Comparison of ENCODE assay signal across 1 cellular context in the genomic region with DNA sequence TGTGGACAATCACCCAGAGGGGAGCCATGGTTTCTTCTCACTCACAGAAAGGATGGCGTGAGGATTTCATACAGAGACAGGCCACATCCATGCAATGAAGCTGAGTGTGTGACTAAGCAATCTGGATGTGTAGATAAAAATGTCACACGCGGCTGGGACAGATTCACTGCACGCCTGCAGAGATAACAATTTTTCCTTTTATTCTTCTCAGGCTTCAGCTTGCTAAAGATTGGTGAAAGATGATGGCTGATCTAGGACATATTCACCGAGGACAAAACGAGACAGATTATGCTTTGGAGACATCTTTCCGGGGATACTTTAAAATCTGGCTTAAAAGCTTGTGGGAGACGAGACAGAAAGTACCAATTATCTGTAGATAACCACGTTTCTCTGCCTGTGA.
TF ChIP-seq lines count a peak whose summit lies in the region.

No MANE protein-coding gene starts in this region.

TF ChIP-seq in K562, 482 proteins besides CTCF, POLR2A, EP300 and RAD21 (continued from another document and continues in another):
- TF ChIP-seq GABPA (tag; conservative IDR thresholded peaks at IDR 0.05; ENCODE audit: low read depth) (no peak), ZNF589 (CRISPR knock-in tag; IDR thresholded peaks at IDR 0.05; ENCODE audit: low read depth) (peak; percentile 64; the same call in 1 of the 2 replicates), ATF1 (CRISPR knock-in tag; IDR thresholded peaks at IDR 0.05) (no peak), ATF1 (tag; IDR thresholded peaks at IDR 0.05) (0 out of 2 replicates have a peak, but pooled peaks have one; percentile 20), NEUROD1 (IDR thresholded peaks at IDR 0.05; ENCODE audit: borderline replicate concordance, low read depth, low read length, partially characterized antibody) (no peak), PRPF4 (IDR thresholded peaks at IDR 0.05; ENCODE audit: insufficient read depth, low read depth, low read length, poor library complexity, severe bottlenecking) (no peak), ZNF408 (CRISPR knock-in tag; IDR thresholded peaks at IDR 0.05; ENCODE audit: low read depth) (no peak), MCM3 (IDR thresholded peaks at IDR 0.05) (no peak), C11orf30 (IDR thresholded peaks at IDR 0.05; ENCODE audit: low read depth) (peak; percentile 31; the same call in 1 of the 2 replicates), SMARCA5 (IDR thresholded peaks at IDR 0.05) (no peak), CREM (IDR thresholded peaks at IDR 0.05; ENCODE audit: low read depth) (peak; percentile 13; the same call in 1 of the 2 replicates)
- TF ChIP-seq, protein P1, sequence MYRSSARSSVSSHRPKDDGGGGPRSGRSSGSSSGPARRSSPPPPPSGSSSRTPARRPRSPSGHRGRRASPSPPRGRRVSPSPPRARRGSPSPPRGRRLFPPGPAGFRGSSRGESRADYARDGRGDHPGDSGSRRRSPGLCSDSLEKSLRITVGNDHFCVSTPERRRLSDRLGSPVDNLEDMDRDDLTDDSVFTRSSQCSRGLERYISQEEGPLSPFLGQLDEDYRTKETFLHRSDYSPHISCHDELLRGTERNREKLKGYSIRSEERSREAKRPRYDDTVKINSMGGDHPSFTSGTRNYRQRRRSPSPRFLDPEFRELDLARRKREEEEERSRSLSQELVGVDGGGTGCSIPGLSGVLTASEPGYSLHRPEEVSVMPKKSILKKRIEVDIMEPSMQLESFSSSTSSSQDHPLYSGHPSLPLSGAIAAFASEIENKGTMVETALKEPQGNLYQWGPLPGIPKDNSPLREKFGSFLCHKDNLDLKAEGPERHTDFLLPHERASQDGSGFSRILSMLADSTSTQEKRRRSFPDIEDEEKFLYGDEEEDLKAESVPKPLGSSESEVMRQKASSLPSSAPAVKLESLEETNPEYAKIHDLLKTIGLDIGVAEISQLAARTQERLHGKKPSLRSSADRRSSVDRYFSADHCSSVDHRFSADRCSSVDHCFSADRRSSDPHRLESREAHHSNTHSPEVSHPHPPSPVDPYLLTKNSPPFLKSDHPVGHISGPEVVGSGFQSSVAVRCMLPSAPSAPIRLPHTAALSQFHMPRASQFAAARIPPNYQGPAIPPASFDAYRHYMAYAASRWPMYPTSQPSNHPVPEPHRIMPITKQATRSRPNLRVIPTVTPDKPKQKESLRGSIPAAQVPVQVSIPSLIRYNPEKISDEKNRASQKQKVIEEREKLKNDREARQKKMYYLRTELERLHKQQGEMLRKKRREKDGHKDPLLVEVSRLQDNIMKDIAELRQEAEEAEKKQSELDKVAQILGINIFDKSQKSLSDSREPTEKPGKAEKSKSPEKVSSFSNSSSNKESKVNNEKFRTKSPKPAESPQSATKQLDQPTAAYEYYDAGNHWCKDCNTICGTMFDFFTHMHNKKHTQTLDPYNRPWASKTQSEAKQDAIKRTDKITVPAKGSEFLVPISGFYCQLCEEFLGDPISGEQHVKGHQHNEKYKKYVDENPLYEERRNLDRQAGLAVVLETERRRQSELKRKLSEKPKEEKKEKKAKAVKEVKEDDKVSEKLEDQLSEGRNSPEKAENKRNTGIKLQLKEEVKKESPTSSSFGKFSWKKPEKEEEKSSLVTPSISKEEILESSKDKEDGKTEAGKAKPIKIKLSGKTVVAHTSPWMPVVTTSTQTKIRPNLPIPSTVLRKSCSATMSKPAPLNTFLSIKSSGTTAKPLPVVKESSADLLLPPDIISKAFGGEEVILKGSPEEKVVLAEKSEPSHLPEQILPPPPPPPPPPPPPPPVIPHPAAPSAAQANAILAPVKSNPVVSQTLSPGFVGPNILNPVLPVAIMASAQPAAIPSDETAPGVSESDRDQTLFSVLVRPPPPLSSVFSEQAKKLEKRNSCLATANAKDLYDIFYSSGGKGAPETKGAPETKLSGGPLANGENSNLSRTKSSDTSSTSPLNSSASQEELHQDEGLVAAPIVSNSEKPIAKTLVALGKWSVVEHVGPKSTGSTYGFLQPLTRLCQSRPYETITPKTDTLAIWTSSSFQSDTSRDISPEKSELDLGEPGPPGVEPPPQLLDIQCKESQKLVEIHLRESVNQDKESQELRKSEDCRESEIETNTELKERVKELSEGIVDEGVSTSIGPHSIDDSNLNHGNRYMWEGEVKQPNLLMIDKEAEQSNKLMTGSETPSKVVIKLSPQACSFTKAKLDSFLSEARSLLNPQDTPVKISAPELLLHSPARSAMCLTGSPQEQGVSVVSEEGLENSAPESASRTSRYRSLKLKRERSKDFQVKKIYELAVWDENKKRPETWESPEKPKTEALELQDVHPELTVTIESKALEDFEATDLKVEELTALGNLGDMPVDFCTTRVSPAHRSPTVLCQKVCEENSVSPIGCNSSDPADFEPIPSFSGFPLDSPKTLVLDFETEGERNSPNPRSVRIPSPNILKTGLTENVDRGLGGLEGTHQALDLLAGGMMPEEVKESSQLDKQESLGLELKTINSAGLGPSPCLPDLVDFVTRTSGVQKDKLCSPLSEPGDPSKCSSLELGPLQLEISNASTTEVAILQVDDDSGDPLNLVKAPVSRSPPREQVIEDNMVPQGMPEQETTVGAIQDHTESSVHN (IDR thresholded peaks at IDR 0.05; ENCODE audit: borderline replicate concordance in 1 of 2, low read depth in 1 of 2), result no peak
- TF ChIP-seq, protein P2, sequence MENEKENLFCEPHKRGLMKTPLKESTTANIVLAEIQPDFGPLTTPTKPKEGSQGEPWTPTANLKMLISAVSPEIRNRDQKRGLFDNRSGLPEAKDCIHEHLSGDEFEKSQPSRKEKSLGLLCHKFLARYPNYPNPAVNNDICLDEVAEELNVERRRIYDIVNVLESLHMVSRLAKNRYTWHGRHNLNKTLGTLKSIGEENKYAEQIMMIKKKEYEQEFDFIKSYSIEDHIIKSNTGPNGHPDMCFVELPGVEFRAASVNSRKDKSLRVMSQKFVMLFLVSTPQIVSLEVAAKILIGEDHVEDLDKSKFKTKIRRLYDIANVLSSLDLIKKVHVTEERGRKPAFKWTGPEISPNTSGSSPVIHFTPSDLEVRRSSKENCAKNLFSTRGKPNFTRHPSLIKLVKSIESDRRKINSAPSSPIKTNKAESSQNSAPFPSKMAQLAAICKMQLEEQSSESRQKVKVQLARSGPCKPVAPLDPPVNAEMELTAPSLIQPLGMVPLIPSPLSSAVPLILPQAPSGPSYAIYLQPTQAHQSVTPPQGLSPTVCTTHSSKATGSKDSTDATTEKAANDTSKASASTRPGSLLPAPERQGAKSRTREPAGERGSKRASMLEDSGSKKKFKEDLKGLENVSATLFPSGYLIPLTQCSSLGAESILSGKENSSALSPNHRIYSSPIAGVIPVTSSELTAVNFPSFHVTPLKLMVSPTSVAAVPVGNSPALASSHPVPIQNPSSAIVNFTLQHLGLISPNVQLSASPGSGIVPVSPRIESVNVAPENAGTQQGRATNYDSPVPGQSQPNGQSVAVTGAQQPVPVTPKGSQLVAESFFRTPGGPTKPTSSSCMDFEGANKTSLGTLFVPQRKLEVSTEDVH (IDR thresholded peaks at IDR 0.05; ENCODE audit: low read depth, partially characterized antibody), result no peak
- TF ChIP-seq, protein P3, sequence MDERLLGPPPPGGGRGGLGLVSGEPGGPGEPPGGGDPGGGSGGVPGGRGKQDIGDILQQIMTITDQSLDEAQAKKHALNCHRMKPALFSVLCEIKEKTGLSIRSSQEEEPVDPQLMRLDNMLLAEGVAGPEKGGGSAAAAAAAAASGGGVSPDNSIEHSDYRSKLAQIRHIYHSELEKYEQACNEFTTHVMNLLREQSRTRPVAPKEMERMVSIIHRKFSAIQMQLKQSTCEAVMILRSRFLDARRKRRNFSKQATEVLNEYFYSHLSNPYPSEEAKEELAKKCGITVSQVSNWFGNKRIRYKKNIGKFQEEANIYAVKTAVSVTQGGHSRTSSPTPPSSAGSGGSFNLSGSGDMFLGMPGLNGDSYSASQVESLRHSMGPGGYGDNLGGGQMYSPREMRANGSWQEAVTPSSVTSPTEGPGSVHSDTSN (CRISPR knock-in tag; IDR thresholded peaks at IDR 0.05; ENCODE audit: low read depth), result no peak
- TF ChIP-seq, protein P3 (tag; conservative IDR thresholded peaks at IDR 0.05; ENCODE audit: low read depth), result peak; percentile 32; the same call in 1 of the 2 replicates
- TF ChIP-seq, protein P4, sequence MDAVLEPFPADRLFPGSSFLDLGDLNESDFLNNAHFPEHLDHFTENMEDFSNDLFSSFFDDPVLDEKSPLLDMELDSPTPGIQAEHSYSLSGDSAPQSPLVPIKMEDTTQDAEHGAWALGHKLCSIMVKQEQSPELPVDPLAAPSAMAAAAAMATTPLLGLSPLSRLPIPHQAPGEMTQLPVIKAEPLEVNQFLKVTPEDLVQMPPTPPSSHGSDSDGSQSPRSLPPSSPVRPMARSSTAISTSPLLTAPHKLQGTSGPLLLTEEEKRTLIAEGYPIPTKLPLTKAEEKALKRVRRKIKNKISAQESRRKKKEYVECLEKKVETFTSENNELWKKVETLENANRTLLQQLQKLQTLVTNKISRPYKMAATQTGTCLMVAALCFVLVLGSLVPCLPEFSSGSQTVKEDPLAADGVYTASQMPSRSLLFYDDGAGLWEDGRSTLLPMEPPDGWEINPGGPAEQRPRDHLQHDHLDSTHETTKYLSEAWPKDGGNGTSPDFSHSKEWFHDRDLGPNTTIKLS (IDR thresholded peaks at IDR 0.05; ENCODE audit: borderline replicate concordance, low read depth), result no peak
- TF ChIP-seq, protein P5, sequence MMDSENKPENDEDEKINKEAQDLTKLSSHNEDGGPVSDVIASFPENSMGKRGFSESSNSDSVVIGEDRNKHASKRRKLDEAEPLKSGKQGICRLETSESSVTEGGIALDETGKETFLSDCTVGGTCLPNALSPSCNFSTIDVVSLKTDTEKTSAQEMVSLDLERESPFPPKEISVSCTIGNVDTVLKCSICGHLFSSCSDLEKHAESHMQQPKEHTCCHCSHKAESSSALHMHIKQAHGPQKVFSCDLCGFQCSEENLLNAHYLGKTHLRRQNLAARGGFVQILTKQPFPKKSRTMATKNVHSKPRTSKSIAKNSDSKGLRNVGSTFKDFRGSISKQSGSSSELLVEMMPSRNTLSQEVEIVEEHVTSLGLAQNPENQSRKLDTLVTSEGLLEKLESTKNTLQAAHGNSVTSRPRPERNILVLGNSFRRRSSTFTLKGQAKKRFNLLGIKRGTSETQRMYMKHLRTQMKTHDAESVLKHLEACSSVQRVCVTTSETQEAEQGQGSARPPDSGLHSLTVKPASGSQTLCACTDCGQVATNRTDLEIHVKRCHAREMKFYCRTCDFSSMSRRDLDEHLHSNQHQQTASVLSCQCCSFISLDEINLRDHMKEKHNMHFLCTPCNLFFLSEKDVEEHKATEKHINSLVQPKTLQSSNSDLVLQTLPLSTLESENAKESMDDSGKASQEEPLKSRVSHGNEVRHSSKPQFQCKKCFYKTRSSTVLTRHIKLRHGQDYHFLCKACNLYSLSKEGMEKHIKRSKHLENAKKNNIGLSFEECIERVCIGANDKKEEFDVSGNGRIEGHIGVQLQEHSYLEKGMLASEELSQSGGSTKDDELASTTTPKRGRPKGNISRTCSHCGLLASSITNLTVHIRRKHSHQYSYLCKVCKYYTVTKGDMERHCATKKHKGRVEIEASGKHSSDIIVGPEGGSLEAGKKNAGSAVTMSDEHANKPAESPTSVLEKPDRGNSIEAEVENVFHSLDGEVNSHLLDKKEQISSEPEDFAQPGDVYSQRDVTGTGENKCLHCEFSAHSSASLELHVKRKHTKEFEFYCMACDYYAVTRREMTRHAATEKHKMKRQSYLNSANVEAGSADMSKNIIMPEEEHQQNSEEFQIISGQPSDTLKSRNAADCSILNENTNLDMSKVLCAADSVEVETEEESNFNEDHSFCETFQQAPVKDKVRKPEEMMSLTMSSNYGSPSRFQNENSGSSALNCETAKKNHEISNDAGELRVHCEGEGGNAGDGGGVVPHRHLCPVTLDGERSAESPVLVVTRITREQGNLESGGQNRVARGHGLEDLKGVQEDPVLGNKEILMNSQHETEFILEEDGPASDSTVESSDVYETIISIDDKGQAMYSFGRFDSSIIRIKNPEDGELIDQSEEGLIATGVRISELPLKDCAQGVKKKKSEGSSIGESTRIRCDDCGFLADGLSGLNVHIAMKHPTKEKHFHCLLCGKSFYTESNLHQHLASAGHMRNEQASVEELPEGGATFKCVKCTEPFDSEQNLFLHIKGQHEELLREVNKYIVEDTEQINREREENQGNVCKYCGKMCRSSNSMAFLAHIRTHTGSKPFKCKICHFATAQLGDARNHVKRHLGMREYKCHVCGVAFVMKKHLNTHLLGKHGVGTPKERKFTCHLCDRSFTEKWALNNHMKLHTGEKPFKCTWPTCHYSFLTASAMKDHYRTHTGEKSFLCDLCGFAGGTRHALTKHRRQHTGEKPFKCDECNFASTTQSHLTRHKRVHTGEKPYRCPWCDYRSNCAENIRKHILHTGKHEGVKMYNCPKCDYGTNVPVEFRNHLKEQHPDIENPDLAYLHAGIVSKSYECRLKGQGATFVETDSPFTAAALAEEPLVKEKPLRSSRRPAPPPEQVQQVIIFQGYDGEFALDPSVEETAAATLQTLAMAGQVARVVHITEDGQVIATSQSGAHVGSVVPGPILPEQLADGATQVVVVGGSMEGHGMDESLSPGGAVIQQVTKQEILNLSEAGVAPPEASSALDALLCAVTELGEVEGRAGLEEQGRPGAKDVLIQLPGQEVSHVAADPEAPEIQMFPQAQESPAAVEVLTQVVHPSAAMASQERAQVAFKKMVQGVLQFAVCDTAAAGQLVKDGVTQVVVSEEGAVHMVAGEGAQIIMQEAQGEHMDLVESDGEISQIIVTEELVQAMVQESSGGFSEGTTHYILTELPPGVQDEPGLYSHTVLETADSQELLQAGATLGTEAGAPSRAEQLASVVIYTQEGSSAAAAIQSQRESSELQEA (IDR thresholded peaks at IDR 0.05; ENCODE audit: low read depth), result no peak
- TF ChIP-seq, protein P6, sequence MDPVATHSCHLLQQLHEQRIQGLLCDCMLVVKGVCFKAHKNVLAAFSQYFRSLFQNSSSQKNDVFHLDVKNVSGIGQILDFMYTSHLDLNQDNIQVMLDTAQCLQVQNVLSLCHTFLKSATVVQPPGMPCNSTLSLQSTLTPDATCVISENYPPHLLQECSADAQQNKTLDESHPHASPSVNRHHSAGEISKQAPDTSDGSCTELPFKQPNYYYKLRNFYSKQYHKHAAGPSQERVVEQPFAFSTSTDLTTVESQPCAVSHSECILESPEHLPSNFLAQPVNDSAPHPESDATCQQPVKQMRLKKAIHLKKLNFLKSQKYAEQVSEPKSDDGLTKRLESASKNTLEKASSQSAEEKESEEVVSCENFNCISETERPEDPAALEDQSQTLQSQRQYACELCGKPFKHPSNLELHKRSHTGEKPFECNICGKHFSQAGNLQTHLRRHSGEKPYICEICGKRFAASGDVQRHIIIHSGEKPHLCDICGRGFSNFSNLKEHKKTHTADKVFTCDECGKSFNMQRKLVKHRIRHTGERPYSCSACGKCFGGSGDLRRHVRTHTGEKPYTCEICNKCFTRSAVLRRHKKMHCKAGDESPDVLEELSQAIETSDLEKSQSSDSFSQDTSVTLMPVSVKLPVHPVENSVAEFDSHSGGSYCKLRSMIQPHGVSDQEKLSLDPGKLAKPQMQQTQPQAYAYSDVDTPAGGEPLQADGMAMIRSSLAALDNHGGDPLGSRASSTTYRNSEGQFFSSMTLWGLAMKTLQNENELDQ (CRISPR knock-in tag; IDR thresholded peaks at IDR 0.05; ENCODE audit: borderline replicate concordance), result no peak
